7 cellular contexts compared by ENCODE assay signal in genomic region chr6:81451787-81452186, GRCh38.
DNase-seq lines count a peak whose midpoint lies in the region; ATAC-seq and TF ChIP-seq lines count a peak whose summit lies in the region.

No MANE protein-coding gene starts in this region.

- no peak for TF ChIP-seq POLR2A in tibial nerve (IDR thresholded peaks at IDR 0.05)
- TF ChIP-seq POLR2A in spleen (IDR thresholded peaks at IDR 0.05), result no peak

- intact Hi-C loops in spleen (cut with DNase I; ENCODE audit: low total_unique reads), result no loop called here

- no peaks in the 10 kb centered on the region for H3K36me3 ChIP-seq in tibial nerve
- H3K36me3 ChIP-seq in spleen, result no peaks in the 10 kb centered on the region

- TF ChIP-seq CTCF in tibial nerve (IDR thresholded peaks at IDR 0.05) (no peak), spleen (IDR thresholded peaks at IDR 0.05 in 8 of 11, conservative IDR thresholded peaks at IDR 0.05 in 3 of 11) (no peak)

- WGBS in tibial nerve, 2 donors, result 51 to 56% methylated on average over 2 of the region's 2 CpGs
- 63 to 85% (median 72%) methylated on average over 2 of the region's 2 CpGs for WGBS in spleen, 5 donors

- H3K27ac ChIP-seq in tibial nerve (no peak overlapping the region), spleen (no peak overlapping the region)

- H3K27me3 ChIP-seq in tibial nerve (no peaks in the 10 kb centered on the region), spleen (replicated peaks in 1 of 7) (no peaks in the 10 kb centered on the region)

- ATAC-seq in GM18517 (IDR thresholded peaks at IDR 0.05; ENCODE audit: unreplicated experiment) (peak; percentile 99), HG02610 (IDR thresholded peaks at IDR 0.05; ENCODE audit: unreplicated experiment) (peak; percentile 98)

- H3K9me3 ChIP-seq in tibial nerve (no peaks in the 10 kb centered on the region), spleen (no peaks in the 10 kb centered on the region)

- no peak overlapping the region for H3K4me3 ChIP-seq in tibial nerve
- H3K4me3 ChIP-seq in spleen, result no peak overlapping the region

- peak; percentile 44 for DNase-seq in NCI-H748 treated with DMSO at 0.1 percent for 48 hours (lab: John Stamatoyannopoulos, UW)
- peak; percentile 32 for DNase-seq in glomerular visceral epithelial cell (ENCODE audit: extremely low spot score)
- DNase-seq in tibial nerve (ENCODE audit: low spot score in 2 of 2), result no peak
- no peak for DNase-seq in spleen
- DNase-seq in superior temporal gyrus (ENCODE audit: extremely low spot score), result no peak

- TF ChIP-seq EP300 in tibial nerve (IDR thresholded peaks at IDR 0.05), result no peak

- H3K4me1 ChIP-seq in tibial nerve (no peaks in the 10 kb centered on the region), spleen (no peaks in the 10 kb centered on the region)

Comparison
In these comparisons a context has a peak if more than half of its experiments do, and no peak if none do; other contexts are left out.
1. DNase-seq: peak in NCI-H748 treated with DMSO at 0.1 percent for 48 hours (single experiment) and glomerular visceral epithelial cell (single experiment); none in tibial nerve (0 of 2), spleen (single experiment) and superior temporal gyrus (single experiment).